38 cellular contexts compared by ENCODE assay signal in genomic region chr11:131172011-131172410, GRCh38.
"Had no signal": no experiment of that assay in that cellular context is flagged by ENCODE, and none has a peak within 500 bp of the region (broad histone marks: within the 10 kb centered on the region; RNA-seq: fewer than 3 reads in every experiment).

No MANE protein-coding gene starts in this region.

- H3K4me3 ChIP-seq: adrenal gland, ascending aorta, body of pancreas, breast epithelium, cardiac muscle cell had no signal

- H3K36me3 ChIP-seq: adrenal gland, ascending aorta, brain microvascular endothelial cell, breast epithelium, cardiac muscle cell had no signal

- H3K4me3 Mint-ChIP-seq: activated naive CD4-positive, alpha-beta T cell treated with anti-CD3 and anti-CD28 coated beads for 36 hours; activated naive CD4-positive, alpha-beta T cell treated with anti-CD3 and anti-CD28 coated beads, Interleukin-2, amount 10 ng/mL, durations not matched to agents 7 days and 5 days; activated naive CD4-positive, alpha-beta T cell treated with anti-CD3 and anti-CD28 coated beads, Interleukin-2, amount 50 U/mL, for 24 hours; activated naive CD8-positive, alpha-beta T cell; activated naive CD8-positive, alpha-beta T cell treated with anti-CD3 and anti-CD28 coated beads for 36 hours; activated naive CD8-positive, alpha-beta T cell treated with anti-CD3 and anti-CD28 coated beads, Interleukin-2, amount 10 ng/mL, durations not matched to agents 7 days and 5 days; activated naive CD8-positive, alpha-beta T cell treated with anti-CD3 and anti-CD28 coated beads, Interleukin-2, amount 50 U/mL, for 24 hours; activated T-cell treated with anti-CD3 and anti-CD28 coated beads, Interleukin-2, amount 50 U/mL, for 24 hours; activated T-cell treated with anti-CD3 and anti-CD28 coated beads, Interleukin-2, amount 50 U/mL, for 4 hours; activated T-cell treated with anti-CD3 and anti-CD28 coated beads, Interleukin-2, amount 50 U/mL, for 72 hours; activated T-helper 1 cell treated with anti-CD3 and anti-CD28 coated beads, Interleukin-12 subunit alpha, Interleukin-12 subunit beta, Interleukin-2, Interleukin-4 antibody, amounts not matched to agents 30 ng/mL and 10 ng/mL and 1 ng/mL, durations not matched to agents 14 hours and 24 hours and 36 hours; activated T-helper 17 cell treated with anti-CD3 and anti-CD28 coated beads, Interleukin-2, amount 50 U/mL, for 72 hours; brain; central memory CD8-positive, alpha-beta T cell had no signal

- H3K9me3 Mint-ChIP-seq: activated naive CD4-positive, alpha-beta T cell treated with anti-CD3 and anti-CD28 coated beads for 36 hours; activated naive CD8-positive, alpha-beta T cell treated with anti-CD3 and anti-CD28 coated beads, Interleukin-2, amount 10 ng/mL, durations not matched to agents 7 days and 5 days; activated T-cell treated with anti-CD3 and anti-CD28 coated beads, Interleukin-2, amount 50 U/mL, for 24 hours; activated T-cell treated with anti-CD3 and anti-CD28 coated beads, Interleukin-2, amount 50 U/mL, for 4 hours; activated T-cell treated with anti-CD3 and anti-CD28 coated beads, Interleukin-2, amount 50 U/mL, for 72 hours; activated T-helper 1 cell treated with anti-CD3 and anti-CD28 coated beads, Interleukin-12 subunit alpha, Interleukin-12 subunit beta, Interleukin-2, Interleukin-4 antibody, amounts not matched to agents 30 ng/mL and 10 ng/mL and 1 ng/mL, durations not matched to agents 14 hours and 24 hours and 36 hours; activated T-helper 17 cell treated with anti-CD3 and anti-CD28 coated beads, Interleukin-2, amount 50 U/mL, for 72 hours had no signal

- H3K27me3 Mint-ChIP-seq: activated naive CD4-positive, alpha-beta T cell treated with anti-CD3 and anti-CD28 coated beads, Interleukin-2, amount 10 ng/mL, durations not matched to agents 7 days and 5 days; activated naive CD4-positive, alpha-beta T cell treated with anti-CD3 and anti-CD28 coated beads, Interleukin-2, amount 50 U/mL, for 24 hours; activated naive CD8-positive, alpha-beta T cell; activated naive CD8-positive, alpha-beta T cell treated with anti-CD3 and anti-CD28 coated beads for 36 hours; activated naive CD8-positive, alpha-beta T cell treated with anti-CD3 and anti-CD28 coated beads, Interleukin-2, amount 10 ng/mL, durations not matched to agents 7 days and 5 days; activated naive CD8-positive, alpha-beta T cell treated with anti-CD3 and anti-CD28 coated beads, Interleukin-2, amount 50 U/mL, for 24 hours; activated T-cell treated with anti-CD3 and anti-CD28 coated beads, Interleukin-2, amount 50 U/mL, for 24 hours; activated T-helper 17 cell treated with anti-CD3 and anti-CD28 coated beads, Interleukin-2, amount 50 U/mL, for 72 hours; central memory CD8-positive, alpha-beta T cell had no signal

- H3K9me3 ChIP-seq: adrenal gland, ascending aorta, body of pancreas, breast epithelium had no signal

- H3K36me3 Mint-ChIP-seq: activated naive CD4-positive, alpha-beta T cell treated with anti-CD3 and anti-CD28 coated beads, Interleukin-2, amount 10 ng/mL, durations not matched to agents 7 days and 5 days; activated naive CD4-positive, alpha-beta T cell treated with anti-CD3 and anti-CD28 coated beads, Interleukin-2, amount 50 U/mL, for 24 hours; activated naive CD4-positive, alpha-beta T cell treated with anti-CD3 and anti-CD28 coated beads, Interleukin-2, amount 50 U/mL, for 72 hours; activated naive CD8-positive, alpha-beta T cell; activated naive CD8-positive, alpha-beta T cell treated with anti-CD3 and anti-CD28 coated beads for 36 hours; activated naive CD8-positive, alpha-beta T cell treated with anti-CD3 and anti-CD28 coated beads, Interleukin-2, amount 10 ng/mL, durations not matched to agents 7 days and 5 days; brain had no signal

- H3K27ac Mint-ChIP-seq: activated naive CD4-positive, alpha-beta T cell treated with anti-CD3 and anti-CD28 coated beads for 36 hours; activated naive CD4-positive, alpha-beta T cell treated with anti-CD3 and anti-CD28 coated beads, Interleukin-2, amount 10 ng/mL, durations not matched to agents 7 days and 5 days; activated naive CD4-positive, alpha-beta T cell treated with anti-CD3 and anti-CD28 coated beads, Interleukin-2, amount 50 U/mL, for 24 hours; activated naive CD4-positive, alpha-beta T cell treated with anti-CD3 and anti-CD28 coated beads, Interleukin-2, amount 50 U/mL, for 72 hours; activated naive CD8-positive, alpha-beta T cell; activated naive CD8-positive, alpha-beta T cell treated with anti-CD3 and anti-CD28 coated beads for 36 hours; activated naive CD8-positive, alpha-beta T cell treated with anti-CD3 and anti-CD28 coated beads, Interleukin-2, amount 10 ng/mL, durations not matched to agents 7 days and 5 days; activated naive CD8-positive, alpha-beta T cell treated with anti-CD3 and anti-CD28 coated beads, Interleukin-2, amount 50 U/mL, for 24 hours; activated T-cell treated with anti-CD3 and anti-CD28 coated beads, Interleukin-2, amount 50 U/mL, for 24 hours; activated T-cell treated with anti-CD3 and anti-CD28 coated beads, Interleukin-2, amount 50 U/mL, for 72 hours; activated T-helper 1 cell treated with anti-CD3 and anti-CD28 coated beads, Interleukin-12 subunit alpha, Interleukin-12 subunit beta, Interleukin-2, Interleukin-4 antibody, amounts not matched to agents 30 ng/mL and 10 ng/mL and 1 ng/mL, durations not matched to agents 14 hours and 24 hours and 36 hours; activated T-helper 17 cell treated with anti-CD3 and anti-CD28 coated beads, Interleukin-2, amount 50 U/mL, for 72 hours; activated T-helper 2 cell treated with anti-CD3 and anti-CD28 coated beads, Interferon-gamma antibody, Interleukin-2, Interleukin-4, amounts not matched to agents 10 μg/mL and 5 μg/mL and 100 μg/mL, durations not matched to agents 14 hours and 24 hours and 36 hours; brain had no signal

- H3K4me1 ChIP-seq: adrenal gland, ascending aorta, body of pancreas, breast epithelium had no signal

- DNase-seq: activated effector memory CD4-positive, alpha-beta T cell treated with anti-CD3 and anti-CD28 coated beads, Interleukin-2, amount 50 U/mL, for 16 hours; activated effector memory CD4-positive, alpha-beta T cell treated with Interleukin-2 at 50 U/mL for 16 hours; activated gamma-delta T cell; activated gamma-delta T cell treated with Interleukin-2 at 50 U/mL for 16 hours; activated naive CD4-positive, alpha-beta T cell; activated naive CD4-positive, alpha-beta T cell treated with anti-CD3 and anti-CD28 coated beads for 36 hours; activated naive CD4-positive, alpha-beta T cell treated with anti-CD3 and anti-CD28 coated beads, Interleukin-2, amount 10 ng/mL, durations not matched to agents 7 days and 5 days; activated naive CD4-positive, alpha-beta T cell treated with anti-CD3 and anti-CD28 coated beads, Interleukin-2, amount 50 U/mL, for 16 hours; activated naive CD4-positive, alpha-beta T cell treated with Interleukin-2 at 50 U/mL for 16 hours; activated naive CD8-positive, alpha-beta T cell treated with anti-CD3 and anti-CD28 coated beads for 36 hours; activated naive CD8-positive, alpha-beta T cell treated with anti-CD3 and anti-CD28 coated beads, Interleukin-2, amount 10 ng/mL, durations not matched to agents 7 days and 5 days; activated naive CD8-positive, alpha-beta T cell treated with anti-CD3 and anti-CD28 coated beads, Interleukin-2, amount 50 U/mL, for 24 hours; activated T-cell treated with anti-CD3 and anti-CD28 coated beads, Interleukin-2, amount 50 U/mL, for 1 hour; activated T-cell treated with anti-CD3 and anti-CD28 coated beads, Interleukin-2, amount 50 U/mL, for 24 hours; activated T-cell treated with anti-CD3 and anti-CD28 coated beads, Interleukin-2, amount 50 U/mL, for 4 hours; activated T-cell treated with anti-CD3 and anti-CD28 coated beads, Interleukin-2, amount 50 U/mL, for 48 hours; activated T-cell treated with anti-CD3 and anti-CD28 coated beads, Interleukin-2, amount 50 U/mL, for 72 hours; adrenal gland; amniotic stem cell; amygdala; anterior cingulate cortex; aorta; body of pancreas; brain microvascular endothelial cell; caudate nucleus; central memory CD4-positive, alpha-beta T cell; cerebellar nuclear complex had no signal

- H3K27me3 ChIP-seq: adrenal gland, ascending aorta, body of pancreas, brain microvascular endothelial cell, breast epithelium, cardiac muscle cell had no signal

- H3K27ac ChIP-seq: adrenal gland, ascending aorta, body of pancreas, brain microvascular endothelial cell, breast epithelium, cardiac muscle cell had no signal

- H3K4me1 Mint-ChIP-seq: activated naive CD4-positive, alpha-beta T cell treated with anti-CD3 and anti-CD28 coated beads, Interleukin-2, amount 10 ng/mL, durations not matched to agents 7 days and 5 days; activated naive CD4-positive, alpha-beta T cell treated with anti-CD3 and anti-CD28 coated beads, Interleukin-2, amount 50 U/mL, for 24 hours; activated naive CD8-positive, alpha-beta T cell treated with anti-CD3 and anti-CD28 coated beads for 36 hours; activated naive CD8-positive, alpha-beta T cell treated with anti-CD3 and anti-CD28 coated beads, Interleukin-2, amount 10 ng/mL, durations not matched to agents 7 days and 5 days; activated naive CD8-positive, alpha-beta T cell treated with anti-CD3 and anti-CD28 coated beads, Interleukin-2, amount 50 U/mL, for 24 hours; activated T-helper 17 cell treated with anti-CD3 and anti-CD28 coated beads, Interleukin-2, amount 50 U/mL, for 72 hours; central memory CD8-positive, alpha-beta T cell had no signal

- ATAC-seq: activated naive CD4-positive, alpha-beta T cell treated with anti-CD3 and anti-CD28 coated beads, Interleukin-2, amount 50 U/mL, for 72 hours; activated naive CD8-positive, alpha-beta T cell treated with anti-CD3 and anti-CD28 coated beads, Interleukin-2, amount 50 U/mL, for 24 hours; activated T-cell treated with anti-CD3 and anti-CD28 coated beads, Interleukin-2, amount 50 U/mL, for 4 hours; activated T-cell treated with anti-CD3 and anti-CD28 coated beads, Interleukin-2, amount 50 U/mL, for 72 hours; activated T-helper 17 cell treated with anti-CD3 and anti-CD28 coated beads, Interleukin-2, amount 50 U/mL, for 72 hours; body of pancreas had no signal
